Comparison of ENCODE assay signal across 8 cellular contexts in genomic region chr12:6850796-6851152, GRCh38. TPM values are rescaled to one million over a fixed set of nuclear protein-coding genes. Genes with fewer than 3 reads are reported as not detected.
DNase-seq lines count a peak whose midpoint lies in the region; TF ChIP-seq lines count a peak whose summit lies in the region.

No MANE protein-coding gene starts in this region.

- H3K23ac ChIP-seq in neuronal stem cell (ENCODE audit: low read depth, low read length, poor library complexity) = no peak overlapping the region

- H4K20me1 ChIP-seq in OCI-LY3 (ENCODE audit: insufficient read depth, low read length) = no peaks in the 10 kb centered on the region

- no peaks in the 10 kb centered on the region for H3K9me3 Mint-ChIP-seq in CD8-positive, alpha-beta memory T cell
- no peaks in the 10 kb centered on the region for H3K9me3 Mint-ChIP-seq in endodermal cell

- H3K4me3 ChIP-seq in CD8-positive, alpha-beta memory T cell (ENCODE audit: low read length) = no peak overlapping the region
- H3K4me3 ChIP-seq in OCI-LY3 (ENCODE audit: low read length) (peak overlapping the region; percentile 79), endodermal cell (ENCODE audit: low read length) (peak overlapping the region; percentile 92), neuronal stem cell (ENCODE audit: low read length in 2 of 2) (peak overlapping the region; percentile 77 to 86)

- H3K18ac ChIP-seq in neuronal stem cell (ENCODE audit: low read length) = peak overlapping the region; percentile 84

- no peaks in the 10 kb centered on the region for H3K27me3 Mint-ChIP-seq in CD8-positive, alpha-beta memory T cell
- no peaks in the 10 kb centered on the region for H3K27me3 Mint-ChIP-seq in endodermal cell (ENCODE audit: insufficient read depth)

- H4K8ac ChIP-seq in neuronal stem cell (ENCODE audit: low read depth, low read length) = no peak overlapping the region

- H2BK5ac ChIP-seq in neuronal stem cell (ENCODE audit: low read length) = no peak overlapping the region

- peak overlapping the region in 4 of 8 donors; percentile 99 to 100 (median 100) for H3K27ac Mint-ChIP-seq in CD8-positive, alpha-beta memory T cell
- H3K27ac Mint-ChIP-seq in endodermal cell = peak overlapping the region; percentile 99

- peak overlapping the region in 5 of 7 donors; percentile 86 to 98 (median 92) for H3K4me3 Mint-ChIP-seq in CD8-positive, alpha-beta memory T cell
- peak overlapping the region; percentile 88 for H3K4me3 Mint-ChIP-seq in endodermal cell

- DNase-seq in CD8-positive, alpha-beta memory T cell = no peak
- DNase-seq in endodermal cell = no peak
- no peak for DNase-seq in neuronal stem cell (ENCODE audit: low spot score)
- DNase-seq in DMS79 treated with DMSO at 0.1 percent for 48 hours (lab: John Stamatoyannopoulos, UW) = no peak
- DNase-seq in effector CD4-positive, alpha-beta T cell = no peak
- DNase-seq in nucleus accumbens (lab: John Stamatoyannopoulos, UW) = no peak
- no peak for DNase-seq in glomerular visceral epithelial cell (ENCODE audit: extremely low spot score)

- CTCF ChIA-PET in CD8-positive, alpha-beta memory T cell (lab: Charles Lee) = interaction anchor here (1.3 to 12.8 kb wide), 7 partner anchors 17 to 237 kb away, joined by 3 to 128 read pairs (median 9); partner anchors contain the start of genes COPS7A, LPCAT3, MLF2 and SPSB2

- H3K4ac ChIP-seq in neuronal stem cell (ENCODE audit: low read length) = no peak overlapping the region

- H2AK5ac ChIP-seq in neuronal stem cell (ENCODE audit: low read depth, low read length) = peak overlapping the region; percentile 64

- H3K27me3 ChIP-seq in CD8-positive, alpha-beta memory T cell (ENCODE audit: insufficient read depth, low read length, poor library complexity, severe bottlenecking) = no peaks in the 10 kb centered on the region
- H3K27me3 ChIP-seq in OCI-LY3 (ENCODE audit: low read depth, low read length) (no peaks in the 10 kb centered on the region), endodermal cell (ENCODE audit: control insufficient read depth, insufficient read depth, low read length, poor library complexity, severe bottlenecking) (no peaks in the 10 kb centered on the region), neuronal stem cell (ENCODE audit: control insufficient read depth in 3 of 3, insufficient read depth in 3 of 3, low read depth in 1 of 3, low read length in 3 of 3) (no peaks in the 10 kb centered on the region)

- H2BK12ac ChIP-seq in neuronal stem cell (ENCODE audit: low read length) = no peak overlapping the region

- peaks cover 0 to 27% (median 0%) of the 10 kb centered on the region in 3 donors for H3K36me3 Mint-ChIP-seq in CD8-positive, alpha-beta memory T cell
- peaks cover 44% of the 10 kb centered on the region for H3K36me3 Mint-ChIP-seq in endodermal cell (ENCODE audit: low read depth)

- WGBS in endodermal cell (ENCODE audit: insufficient coverage in 1 of 2, insufficient read length in 1 of 2), 2 experiments = 10 to 26% methylated on average over 9 to 16 of the region's 16 CpGs
- no CpG with 5 or more reads among the region's 16 CpGs for WGBS in neuronal stem cell (ENCODE audit: extremely low coverage in 2 of 2, insufficient read length in 2 of 2, insufficient replicate concordance in 1 of 2), 2 donors

- peaks cover 18% of the 10 kb centered on the region for H3K4me1 ChIP-seq in CD8-positive, alpha-beta memory T cell (ENCODE audit: insufficient read depth, low read length)
- peaks cover 33% of the 10 kb centered on the region for H3K4me1 ChIP-seq in OCI-LY3 (ENCODE audit: low read length)
- H3K4me1 ChIP-seq in endodermal cell (ENCODE audit: control insufficient read depth, insufficient read depth, low read length) = peaks cover 2% of the 10 kb centered on the region
- H3K4me1 ChIP-seq in neuronal stem cell (ENCODE audit: control insufficient read depth in 2 of 2, insufficient read depth in 1 of 2, low read depth in 1 of 2, low read length in 2 of 2) = peaks cover 10 to 17% of the 10 kb centered on the region in 2 donors

- H3K27ac ChIP-seq in CD8-positive, alpha-beta memory T cell (ENCODE audit: low read depth, low read length) = peak overlapping the region; percentile 38
- H3K27ac ChIP-seq in OCI-LY3 (ENCODE audit: low read length) (peak overlapping the region; percentile 45), endodermal cell (ENCODE audit: low read depth, low read length) (no peak overlapping the region), neuronal stem cell (replicated peaks; ENCODE audit: low read length) (peak overlapping the region; percentile 30)

- H3K4me1 Mint-ChIP-seq in CD8-positive, alpha-beta memory T cell = peaks cover 20 to 38% (median 20%) of the 10 kb centered on the region in 3 donors
- H3K4me1 Mint-ChIP-seq in endodermal cell = peaks cover 25% of the 10 kb centered on the region

- H2AFZ ChIP-seq in OCI-LY3 (ENCODE audit: low read depth, low read length) (no peak overlapping the region; the same call in 1 of the 2 replicates), neuronal stem cell (ENCODE audit: low read length) (no peak overlapping the region)

- peak overlapping the region; percentile 79 for H3K4me2 ChIP-seq in OCI-LY3 (ENCODE audit: low read length)
- H3K4me2 ChIP-seq in neuronal stem cell (ENCODE audit: insufficient read depth, low read length, poor library complexity, severe bottlenecking) = peak overlapping the region; percentile 76

- no peaks in the 10 kb centered on the region for H3K9me3 ChIP-seq in CD8-positive, alpha-beta memory T cell (ENCODE audit: low read length)
- H3K9me3 ChIP-seq in OCI-LY3 (ENCODE audit: insufficient read depth, low read length) = no peaks in the 10 kb centered on the region
- no peaks in the 10 kb centered on the region for H3K9me3 ChIP-seq in endodermal cell (ENCODE audit: control insufficient read depth, low read length)
- H3K9me3 ChIP-seq in neuronal stem cell (replicated peaks in 1 of 2; ENCODE audit: control insufficient read depth in 2 of 2, insufficient read depth in 1 of 2, low read depth in 1 of 2, low read length in 2 of 2) = no peaks in the 10 kb centered on the region

- no peak overlapping the region for H3K14ac ChIP-seq in neuronal stem cell (ENCODE audit: low read length)

- peaks cover 10% of the 10 kb centered on the region for H3K79me1 ChIP-seq in neuronal stem cell (ENCODE audit: low read depth, low read length)

- H2BK15ac ChIP-seq in neuronal stem cell (ENCODE audit: low read length) = no peak overlapping the region

- POLR2A ChIA-PET in CD8-positive, alpha-beta memory T cell (lab: Charles Lee) = interaction anchor here (0.8 to 5.2 kb wide), 11 partner anchors 17 to 161 kb away, joined by 4 to 46 read pairs (median 15); partner anchors contain the start of genes C12orf57, MLF2, P3H3 and PTMS

- H3K79me2 ChIP-seq in OCI-LY3 (ENCODE audit: low read length) = peaks cover 40% of the 10 kb centered on the region

- H3K9ac ChIP-seq in OCI-LY3 (ENCODE audit: low read length) (peak overlapping the region; percentile 79), endodermal cell (ENCODE audit: extremely low read depth, low read length, poor library complexity, severe bottlenecking) (peak overlapping the region; percentile 56), neuronal stem cell (ENCODE audit: low read depth, low read length, poor library complexity) (peak overlapping the region; percentile 90)

- no peak overlapping the region for H4K91ac ChIP-seq in neuronal stem cell (ENCODE audit: low read depth, low read length, poor library complexity)

- peaks cover 1% of the 10 kb centered on the region for H3K36me3 ChIP-seq in CD8-positive, alpha-beta memory T cell (ENCODE audit: insufficient read depth, low read length)
- H3K36me3 ChIP-seq in OCI-LY3 (replicated peaks; ENCODE audit: low read depth, low read length) = peaks cover 33% of the 10 kb centered on the region
- peaks cover 48% of the 10 kb centered on the region for H3K36me3 ChIP-seq in endodermal cell (ENCODE audit: control insufficient read depth, insufficient read depth, low read length)
- H3K36me3 ChIP-seq in neuronal stem cell (replicated peaks in 1 of 2; ENCODE audit: control insufficient read depth in 2 of 2, insufficient read depth in 2 of 2, low read length in 2 of 2) = peaks cover 37 to 75% of the 10 kb centered on the region in 2 donors

- no peak overlapping the region for H2BK120ac ChIP-seq in neuronal stem cell (ENCODE audit: low read depth, low read length)

- no peak for TF ChIP-seq CTCF in OCI-LY3 (IDR thresholded peaks at IDR 0.05; ENCODE audit: low read depth, low read length)
- no peak for TF ChIP-seq CTCF in endodermal cell (conservative IDR thresholded peaks at IDR 0.05)

RNA-seq across cellular contexts. Expression of gene CDCA3, which starts 0.3 kb away (rescaled TPM):
- total RNA-seq in CD8-positive, alpha-beta memory T cell = 10 to 100 TPM; 35.9 to 37.6 TPM
- polyA plus RNA-seq in CD8-positive, alpha-beta memory T cell = 0.68 TPM
- total RNA-seq in endodermal cell = 10 to 100 TPM; 53.1 to 63.9 TPM
- 87.9 TPM for polyA plus RNA-seq in endodermal cell (2013, experiment 1 of 2)
- polyA plus RNA-seq in endodermal cell (2013, experiment 2 of 2) = 84.7 TPM
- 81.3 TPM for polyA plus RNA-seq in neuronal stem cell (2013, experiment 1 of 2)
- 79.5 TPM for polyA plus RNA-seq in neuronal stem cell (2013, experiment 2 of 2)

RNA-seq across cellular contexts. Expression of gene USP5, which starts 1.2 kb away (rescaled TPM):
- 100 to 1,000 TPM; 154 TPM for total RNA-seq in CD8-positive, alpha-beta memory T cell
- polyA plus RNA-seq in CD8-positive, alpha-beta memory T cell = 49.7 TPM
- total RNA-seq in endodermal cell = 100 to 1,000 TPM; 120 to 257 TPM
- polyA plus RNA-seq in endodermal cell (2013, experiment 1 of 2) = 74.6 TPM
- polyA plus RNA-seq in endodermal cell (2013, experiment 2 of 2) = 74.4 TPM
- 80.9 TPM for polyA plus RNA-seq in neuronal stem cell (2013, experiment 1 of 2)
- 82.6 TPM for polyA plus RNA-seq in neuronal stem cell (2013, experiment 2 of 2)

RNA-seq across cellular contexts. Expression of gene GNB3, which starts 10.0 kb away (rescaled TPM):
- under 1 TPM; 0.48 to 0.78 TPM for total RNA-seq in CD8-positive, alpha-beta memory T cell
- not detected for polyA plus RNA-seq in CD8-positive, alpha-beta memory T cell
- 10 to 100 TPM; 10.0 to 17.1 TPM for total RNA-seq in endodermal cell
- 13.5 TPM for polyA plus RNA-seq in endodermal cell (2013, experiment 1 of 2)
- polyA plus RNA-seq in endodermal cell (2013, experiment 2 of 2) = 10.4 TPM
- polyA plus RNA-seq in neuronal stem cell (2013, experiment 1 of 2) = 8.6 TPM
- 8.2 TPM for polyA plus RNA-seq in neuronal stem cell (2013, experiment 2 of 2)

RNA-seq across cellular contexts. Expression of gene TPI1, which starts 16.6 kb away (rescaled TPM):
- 1,000 to 10,000 TPM; 1,331 to 1,374 TPM for total RNA-seq in CD8-positive, alpha-beta memory T cell
- 613 TPM for polyA plus RNA-seq in CD8-positive, alpha-beta memory T cell
- total RNA-seq in endodermal cell = 1,000 to 10,000 TPM in 1 of 2 donors, 100 to 1,000 TPM in 1; 805 to 1,294 TPM
- polyA plus RNA-seq in endodermal cell (2013, experiment 1 of 2) = 843 TPM
- polyA plus RNA-seq in endodermal cell (2013, experiment 2 of 2) = 801 TPM
- 638 TPM for polyA plus RNA-seq in neuronal stem cell (2013, experiment 1 of 2)
- polyA plus RNA-seq in neuronal stem cell (2013, experiment 2 of 2) = 612 TPM

RNA-seq across cellular contexts. Expression of gene SPSB2, which starts 22.3 kb away (rescaled TPM):
- total RNA-seq in CD8-positive, alpha-beta memory T cell = 1 to 10 TPM; 7.7 to 8.1 TPM
- polyA plus RNA-seq in CD8-positive, alpha-beta memory T cell = 11.4 TPM
- total RNA-seq in endodermal cell = 10 to 100 TPM; 34.6 to 36.5 TPM
- 6.8 TPM for polyA plus RNA-seq in endodermal cell (2013, experiment 1 of 2)
- polyA plus RNA-seq in endodermal cell (2013, experiment 2 of 2) = 7.6 TPM
- 5.7 TPM for polyA plus RNA-seq in neuronal stem cell (2013, experiment 1 of 2)
- polyA plus RNA-seq in neuronal stem cell (2013, experiment 2 of 2) = 5.5 TPM

Comparison
In these comparisons a context has a peak if more than half of its experiments do, and no peak if none do; other contexts are left out.
1. RNA of gene GNB3, which starts 10.0 kb away (total RNA-seq): 10.0 to 17.1 TPM in endodermal cell; 0.48 to 0.78 TPM in CD8-positive, alpha-beta memory T cell; every median in the first group is over 4 times any median in the second.
2. Peak in every context shown above with its lines, with median percentiles within 50 percentile points of each other: H3K9ac ChIP-seq.